In the genomic region with DNA sequence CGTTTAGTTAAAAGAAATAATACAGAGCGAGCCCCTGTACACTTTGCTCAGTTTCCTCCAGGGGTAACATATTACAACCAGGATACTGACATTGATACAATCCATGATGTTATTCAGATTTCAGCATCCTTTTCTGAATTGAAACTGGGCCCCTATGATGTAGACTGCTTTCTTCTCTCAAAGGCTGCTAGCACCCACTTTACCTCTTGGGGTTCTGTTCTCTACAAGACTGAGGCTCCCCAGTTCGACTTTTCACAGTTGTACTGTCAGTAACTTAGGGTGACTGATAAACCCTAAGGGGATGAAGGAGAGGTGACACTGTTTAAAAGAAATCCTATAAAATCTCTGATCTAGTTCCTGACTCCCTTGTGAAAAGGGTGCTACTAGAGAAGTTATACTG, we compare ENCODE assay signal across 8 cellular contexts. TPM values are rescaled to one million over a fixed set of nuclear protein-coding genes. Genes with fewer than 3 reads are reported as not detected.
DNase-seq lines count a peak whose midpoint lies in the region; ATAC-seq, FAIRE-seq and TF ChIP-seq lines count a peak whose summit lies in the region.

No MANE protein-coding gene starts in this region.

- DNase-seq in astrocyte (ENCODE audit: low read depth), result no peak
- peak; percentile 5 for DNase-seq in medulla oblongata (ENCODE audit: extremely low spot score)
- DNase-seq in HK-2 (ENCODE audit: unreplicated experiment), result no peak
- no peak for DNase-seq in AML-193 (lab: John Stamatoyannopoulos, UW)
- no peak for DNase-seq in G401 (ENCODE audit: low spot score)

- peaks cover 14% of the 10 kb centered on the region for H3K79me2 ChIP-seq in astrocyte (ENCODE audit: insufficient read depth, low read length)

- peaks cover 11% of the 10 kb centered on the region for H3K36me3 ChIP-seq in astrocyte (ENCODE audit: insufficient read depth, low read length)

- H3K9ac ChIP-seq in astrocyte (ENCODE audit: low read length), result peak overlapping the region; percentile 95

- no peaks in the 10 kb centered on the region for H4K20me1 ChIP-seq in astrocyte (ENCODE audit: insufficient read depth, low read length)

- H3K4me1 ChIP-seq in astrocyte (ENCODE audit: insufficient read depth, low read length), result peaks cover 8% of the 10 kb centered on the region

- H3K36me3 Mint-ChIP-seq in astrocyte (ENCODE audit: low read depth, unreplicated experiment), result peaks cover 6% of the 10 kb centered on the region

- peak overlapping the region; percentile 99 for H2AFZ ChIP-seq in astrocyte (ENCODE audit: low read depth, low read length)

- in situ Hi-C loops in G401 (cut with HindIII; ENCODE audit: low sequenced_read_pairs), result no loop called here

- peak overlapping the region; percentile 93 for H3K4me3 Mint-ChIP-seq in astrocyte (ENCODE audit: unreplicated experiment)

- H3K9me3 Mint-ChIP-seq in astrocyte (ENCODE audit: unreplicated experiment), result no peaks in the 10 kb centered on the region

- H3K4me2 ChIP-seq in astrocyte (ENCODE audit: low read length), result peak overlapping the region; percentile 93

- H3K9me3 ChIP-seq in astrocyte (ENCODE audit: insufficient read depth, low read depth, low read length), result no peaks in the 10 kb centered on the region

- no peaks in the 10 kb centered on the region for H3K4me1 Mint-ChIP-seq in astrocyte (ENCODE audit: low read depth, unreplicated experiment)

- H3K27ac Mint-ChIP-seq in astrocyte (ENCODE audit: unreplicated experiment), result peak overlapping the region; percentile 99

- no peak for FAIRE-seq in astrocyte (lab: Jason Lieb, UNC)

- peak overlapping the region; percentile 85 for H3K4me3 ChIP-seq in astrocyte (ENCODE audit: insufficient read depth, low read depth, low read length)

- H3K27ac ChIP-seq in 22Rv1 (peak overlapping the region; percentile 96), astrocyte (ENCODE audit: low read depth, low read length) (peak overlapping the region; percentile 82)

- H3K27me3 Mint-ChIP-seq in astrocyte (ENCODE audit: low read depth, unreplicated experiment), result no peaks in the 10 kb centered on the region

- ATAC-seq in HG03045 (IDR thresholded peaks at IDR 0.05; ENCODE audit: unreplicated experiment), result peak; percentile 8
- no peak for ATAC-seq in GM21381 (IDR thresholded peaks at IDR 0.05; ENCODE audit: unreplicated experiment)

- no peaks in the 10 kb centered on the region for H3K27me3 ChIP-seq in astrocyte (ENCODE audit: insufficient read depth, low read length)

- no peak for TF ChIP-seq CTCF in 22Rv1 (IDR thresholded peaks at IDR 0.05)
- no peak for TF ChIP-seq CTCF in astrocyte (IDR thresholded peaks at IDR 0.05; ENCODE audit: insufficient read depth, low read depth, low read length)

RNA-seq across cellular contexts. Expression of a gene that starts 0.9 kb away (rescaled TPM):
- total RNA-seq in astrocyte, result 31.6 and 34.3 TPM in 2 replicates
- total RNA-seq in G401 (2014; rRNA removed; shearing (Covaris generic)), result 37.1 and 65.0 TPM in 2 replicates

RNA-seq across cellular contexts. Expression of a gene that starts 39.6 kb away (rescaled TPM):
- total RNA-seq in astrocyte, result 87.6 and 91.6 TPM in 2 replicates
- 79.6 and 93.7 TPM in 2 replicates for total RNA-seq in G401 (2014; rRNA removed; shearing (Covaris generic))
